24 cellular contexts compared by ENCODE assay signal in the genomic region with DNA sequence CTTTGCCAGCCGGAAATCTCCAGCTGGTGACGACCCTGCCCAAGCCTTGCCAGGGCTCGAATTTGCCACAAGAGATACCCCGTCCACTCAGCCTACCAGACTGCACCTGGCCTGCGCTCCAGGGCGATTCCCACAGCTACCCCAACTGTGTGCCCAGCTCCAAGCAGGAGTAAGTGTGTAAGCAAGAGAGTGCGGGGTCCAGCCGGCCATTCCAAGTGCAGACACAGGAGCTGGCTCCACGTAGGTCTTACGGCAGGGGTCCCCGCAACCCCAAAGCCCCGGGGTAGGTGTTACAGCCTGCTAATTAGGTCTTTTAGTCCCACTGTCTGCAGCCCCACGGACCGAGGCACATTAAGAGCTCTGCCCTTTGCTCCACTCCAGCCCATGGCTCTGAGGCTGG.
"Had no signal": no experiment of that assay in that cellular context is flagged by ENCODE, and none has a peak within 500 bp of the region (broad histone marks: within the 10 kb centered on the region; RNA-seq: fewer than 3 reads in every experiment).

No MANE protein-coding gene starts in this region.

- H3K79me2 ChIP-seq: parathyroid adenoma had no signal

- H3K27me3 ChIP-seq: colonic mucosa, gastrocnemius medialis, heart right ventricle, right lobe of liver, testis, tibial nerve had no signal

- H3K36me3 Mint-ChIP-seq: immature natural killer cell; naive B cell; stimulated activated naive B cell treated with anti-CD40 and anti-IgM and Interleukin-4, amounts not matched to agents 10 μg/mL and 1 μg/mL and 100 μg/mL, for 72 hours had no signal

- H3K27ac Mint-ChIP-seq: immature natural killer cell; naive B cell; nephron; stimulated activated naive B cell treated with anti-CD40 and anti-IgM and Interleukin-4, amounts not matched to agents 10 μg/mL and 1 μg/mL and 100 μg/mL, for 72 hours; stimulated activated naive CD8-positive, alpha-beta T cell treated with anti-CD3 and anti-CD28 coated beads, Interleukin-15, amount 100 ng/mL, for 72 hours had no signal

- DNase-seq: cerebellar nuclear complex; colonic mucosa; effector CD8-positive, alpha-beta T cell; gastrocnemius medialis; heart right ventricle; immature natural killer cell; left cardiac atrium; left ventricle myocardium inferior; mesendoderm; naive B cell; psoas muscle; retina; stimulated activated CD4-positive, alpha-beta T cell treated with anti-CD3 and anti-CD28 coated beads, Interleukin-4, amount 100 ng/mL, for 1 hour; stimulated activated CD8-positive, alpha-beta memory T cell treated with anti-CD3 and anti-CD28 coated beads, Interleukin-4, amount 100 ng/mL, for 48 hours; stimulated activated naive B cell treated with anti-CD40 and anti-IgM and Interleukin-4, amounts not matched to agents 10 μg/mL and 1 μg/mL and 100 μg/mL, for 72 hours; stimulated activated naive CD8-positive, alpha-beta T cell treated with anti-CD3 and anti-CD28 coated beads, Interleukin-15, amount 100 ng/mL, for 72 hours; testis had no signal

- H2AFZ ChIP-seq: parathyroid adenoma had no signal

- H3K9me3 ChIP-seq: colonic mucosa, gastrocnemius medialis, left ventricle myocardium inferior, psoas muscle, right lobe of liver, testis, tibial nerve had no signal

- H3K4me1 ChIP-seq: colonic mucosa, heart right ventricle, left ventricle myocardium inferior, parathyroid adenoma, right lobe of liver, testis, tibial nerve had no signal

- H3K4me1 Mint-ChIP-seq: immature natural killer cell; naive B cell; nephron; stimulated activated naive B cell treated with anti-CD40 and anti-IgM and Interleukin-4, amounts not matched to agents 10 μg/mL and 1 μg/mL and 100 μg/mL, for 72 hours; stimulated activated naive CD8-positive, alpha-beta T cell treated with anti-CD3 and anti-CD28 coated beads, Interleukin-15, amount 100 ng/mL, for 72 hours had no signal

- H3K9ac ChIP-seq: parathyroid adenoma had no signal

- H3K9me3 Mint-ChIP-seq: nephron; stimulated activated naive B cell treated with anti-CD40 and anti-IgM and Interleukin-4, amounts not matched to agents 10 μg/mL and 1 μg/mL and 100 μg/mL, for 72 hours had no signal

- ATAC-seq: esophagus mucosa; gastrocnemius medialis; heart right ventricle; left cardiac atrium; psoas muscle; stimulated activated naive B cell treated with anti-CD40 and anti-IgM and Interleukin-4, amounts not matched to agents 10 μg/mL and 1 μg/mL and 100 μg/mL, for 72 hours; stimulated activated naive CD8-positive, alpha-beta T cell treated with anti-CD3 and anti-CD28 coated beads, Interleukin-15, amount 100 ng/mL, for 72 hours had no signal

- H3K4me3 Mint-ChIP-seq: immature natural killer cell; naive B cell; nephron; stimulated activated naive B cell treated with anti-CD40 and anti-IgM and Interleukin-4, amounts not matched to agents 10 μg/mL and 1 μg/mL and 100 μg/mL, for 72 hours; stimulated activated naive CD8-positive, alpha-beta T cell treated with anti-CD3 and anti-CD28 coated beads, Interleukin-15, amount 100 ng/mL, for 72 hours had no signal

- H3K27me3 Mint-ChIP-seq: naive B cell; stimulated activated naive B cell treated with anti-CD40 and anti-IgM and Interleukin-4, amounts not matched to agents 10 μg/mL and 1 μg/mL and 100 μg/mL, for 72 hours; stimulated activated naive CD8-positive, alpha-beta T cell treated with anti-CD3 and anti-CD28 coated beads, Interleukin-15, amount 100 ng/mL, for 72 hours had no signal

- H3K4me3 ChIP-seq: colonic mucosa, gastrocnemius medialis, heart right ventricle, left ventricle myocardium inferior, psoas muscle, right lobe of liver, testis, tibial nerve had no signal

- H3K36me3 ChIP-seq: colonic mucosa, gastrocnemius medialis, heart right ventricle, left ventricle myocardium inferior, right lobe of liver, tibial nerve had no signal

- H3K27ac ChIP-seq: colonic mucosa, gastrocnemius medialis, heart right ventricle, left ventricle myocardium inferior, parathyroid adenoma, psoas muscle, right lobe of liver, testis, tibial nerve had no signal

- FAIRE-seq: endometrium, keratinocyte had no signal
